10 cellular contexts compared by ENCODE assay signal in the genomic region with DNA sequence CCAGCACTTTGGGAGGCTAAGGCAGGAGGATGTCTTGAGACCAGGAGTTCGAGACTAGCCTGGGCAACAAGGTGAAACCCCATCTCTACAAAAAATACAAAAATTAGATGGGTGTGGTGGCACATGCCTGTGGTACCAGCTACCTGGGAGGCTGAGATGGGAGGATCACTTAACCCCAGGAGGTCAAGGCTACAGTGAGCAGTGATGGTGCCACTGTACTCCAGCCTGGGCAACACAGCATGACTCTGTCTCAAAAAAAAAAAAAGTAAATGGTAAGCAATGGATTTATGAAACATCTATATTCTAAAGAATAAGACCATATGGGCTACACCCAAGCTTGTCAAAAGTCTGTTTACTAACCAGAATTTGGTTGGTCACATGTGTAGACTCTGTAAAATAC. TPM values are rescaled to one million over a fixed set of nuclear protein-coding genes. Genes with fewer than 3 reads are reported as not detected.
DNase-seq lines count a peak whose midpoint lies in the region; ATAC-seq, FAIRE-seq and TF ChIP-seq lines count a peak whose summit lies in the region.
"Had no signal": no experiment of that assay in that cellular context is flagged by ENCODE, and none has a peak within 500 bp of the region (broad histone marks: within the 10 kb centered on the region; RNA-seq: fewer than 3 reads in every experiment).

No MANE protein-coding gene starts in this region.

- TF ChIP-seq CTCF in H9 (conservative IDR thresholded peaks at IDR 0.05) (no peak), astrocyte (IDR thresholded peaks at IDR 0.05; ENCODE audit: insufficient read depth, low read depth, low read length) (no peak), stomach (IDR thresholded peaks at IDR 0.05) (no peak)

- H3K36me3 ChIP-seq in astrocyte (ENCODE audit: insufficient read depth, low read length) = no peaks in the 10 kb centered on the region
- H3K36me3 ChIP-seq in iPS-18a (ENCODE audit: control insufficient read depth, low read depth, low read length) = peaks cover 7% of the 10 kb centered on the region
- H3K36me3 ChIP-seq in stomach = no peaks in the 10 kb centered on the region

- no peaks in the 10 kb centered on the region for H3K9me3 Mint-ChIP-seq in H9
- no peaks in the 10 kb centered on the region for H3K9me3 Mint-ChIP-seq in astrocyte (ENCODE audit: unreplicated experiment)

- H2BK15ac ChIP-seq in H9 (ENCODE audit: low read depth, low read length) = no peak overlapping the region

- H4K8ac ChIP-seq in H9 (replicated peaks; ENCODE audit: insufficient read length, low read depth, low read length) = no peak overlapping the region

- H2BK20ac ChIP-seq in H9 (ENCODE audit: low read depth, low read length, poor library complexity, severe bottlenecking) = no peak overlapping the region

- no peak for TF ChIP-seq EP300 in stomach (IDR thresholded peaks at IDR 0.05)

- H3K27ac Mint-ChIP-seq in H9 (peak overlapping the region; percentile 87 to 98 (median 98)), astrocyte (ENCODE audit: unreplicated experiment) (peak overlapping the region; percentile 95)

- H3K4ac ChIP-seq in H9 (ENCODE audit: low read depth, low read length) = no peak overlapping the region

- no peak overlapping the region for H4K5ac ChIP-seq in H9 (ENCODE audit: insufficient read length, low read depth, low read length)

- WGBS in H9 (ENCODE audit: extremely low coverage, insufficient read length, low lambda C conversion rate) = no CpG with 5 or more reads among the region's 1 CpG
- WGBS in stomach, 5 donors = 88 to 97% (median 90%) methylated on average over 1 of the region's 1 CpG

- H3K4me3 ChIP-seq in astrocyte (ENCODE audit: insufficient read depth, low read depth, low read length) (no peak overlapping the region), iPS-18a (ENCODE audit: low read length) (no peak overlapping the region), stomach (no peak overlapping the region)

- no peaks in the 10 kb centered on the region for H4K20me1 ChIP-seq in H9 (ENCODE audit: control insufficient read depth, insufficient read depth, insufficient read length)
- H4K20me1 ChIP-seq in astrocyte (ENCODE audit: insufficient read depth, low read length) = no peaks in the 10 kb centered on the region

- no peak for TF ChIP-seq POLR2A in stomach (IDR thresholded peaks at IDR 0.05)

- no peaks in the 10 kb centered on the region for H3K9me3 ChIP-seq in H9 (ENCODE audit: control insufficient read depth, low read depth, low read length)
- no peaks in the 10 kb centered on the region for H3K9me3 ChIP-seq in astrocyte (ENCODE audit: insufficient read depth, low read depth, low read length)
- H3K9me3 ChIP-seq in iPS-18a (ENCODE audit: control insufficient read depth, low read depth, low read length) = no peaks in the 10 kb centered on the region
- no peaks in the 10 kb centered on the region for H3K9me3 ChIP-seq in stomach

- H3K27ac ChIP-seq in H9 (ENCODE audit: insufficient read length, low read depth, low read length) = peak overlapping the region; percentile 98
- peak overlapping the region; percentile 95 for H3K27ac ChIP-seq in astrocyte (ENCODE audit: low read depth, low read length)
- H3K27ac ChIP-seq in iPS-18a (ENCODE audit: low read length) = peak overlapping the region; percentile 28
- peak overlapping the region in 4 of 5 donors; percentile 48 to 79 (median 60) for H3K27ac ChIP-seq in stomach
- H3K27ac ChIP-seq: WERI-Rb-1 had no signal

- H3K79me2 ChIP-seq in H9 (ENCODE audit: insufficient read depth, low read length) (peaks cover 2% of the 10 kb centered on the region; the same call in 1 of the 2 replicates), astrocyte (ENCODE audit: insufficient read depth, low read length) (peaks cover 50% of the 10 kb centered on the region)

- DNase-seq in H9 = no peak
- no peak for DNase-seq in astrocyte (ENCODE audit: low read depth)
- DNase-seq in stomach = no peak
- DNase-seq in HUDEP-2 (lab: John Stamatoyannopoulos, UW; ENCODE audit: unreplicated experiment in 76 of 76) = no peak
- no peak for DNase-seq in dedifferentiated amniotic fluid mesenchymal stem cell (ENCODE audit: extremely low spot score)
- DNase-seq: NCI-H2107, WERI-Rb-1 had no signal

- H3K23me2 ChIP-seq in H9 (ENCODE audit: insufficient read length, low read depth, low read length, poor library complexity, severe bottlenecking) = no peaks in the 10 kb centered on the region

- no peaks in the 10 kb centered on the region for H3K79me1 ChIP-seq in H9 (ENCODE audit: insufficient read depth, low read depth, low read length, poor library complexity, severe bottlenecking)

- no peak for FAIRE-seq in astrocyte (lab: Jason Lieb, UNC)

- H3K9ac ChIP-seq in H9 (ENCODE audit: extremely low read depth, insufficient read length, low read length) (no peak overlapping the region), astrocyte (ENCODE audit: low read length) (peak overlapping the region; percentile 79), iPS-18a (ENCODE audit: low read length) (peak overlapping the region; percentile 17)

- H2AFZ ChIP-seq in H9 (ENCODE audit: low read length) (no peak overlapping the region), astrocyte (ENCODE audit: low read depth, low read length) (no peak overlapping the region)

- H2BK120ac ChIP-seq in H9 (ENCODE audit: low read depth, low read length, poor library complexity, severe bottlenecking) = no peak overlapping the region

- no peak overlapping the region for H3T11ph ChIP-seq in H9 (ENCODE audit: low read length)

- no peak overlapping the region for H3K56ac ChIP-seq in H9 (ENCODE audit: insufficient read length, low read depth, low read length)

- H3K4me2 ChIP-seq in H9 (ENCODE audit: insufficient read depth, insufficient read length, low read length) (no peak overlapping the region), astrocyte (ENCODE audit: low read length) (peak overlapping the region; percentile 86)

- no peaks in the 10 kb centered on the region for H3K27me3 ChIP-seq in H9 (ENCODE audit: insufficient read depth, low read length)
- no peaks in the 10 kb centered on the region for H3K27me3 ChIP-seq in astrocyte (ENCODE audit: insufficient read depth, low read length)
- H3K27me3 ChIP-seq in iPS-18a (ENCODE audit: control insufficient read depth, insufficient read depth, low read length) = no peaks in the 10 kb centered on the region
- H3K27me3 ChIP-seq in stomach = no peaks in the 10 kb centered on the region

- H3K27me3 Mint-ChIP-seq in H9 (ENCODE audit: low read depth) = no peaks in the 10 kb centered on the region
- no peaks in the 10 kb centered on the region for H3K27me3 Mint-ChIP-seq in astrocyte (ENCODE audit: low read depth, unreplicated experiment)

- H3K36me3 Mint-ChIP-seq in H9 (ENCODE audit: insufficient read depth in 1 of 3, low read depth in 3 of 3) (peaks cover 18 to 27% (median 23%) of the 10 kb centered on the region in 3 experiments; a peak in 6 of 7 replicates), astrocyte (ENCODE audit: low read depth, unreplicated experiment) (peaks cover 7% of the 10 kb centered on the region)

- H2AK5ac ChIP-seq in H9 (ENCODE audit: insufficient read length, low read length) = no peak overlapping the region

- H2BK5ac ChIP-seq in H9 (ENCODE audit: insufficient read length, low read length) = no peak overlapping the region

- peaks cover 33% of the 10 kb centered on the region for H3K4me1 ChIP-seq in H9 (ENCODE audit: insufficient read depth, low read length)
- H3K4me1 ChIP-seq in astrocyte (ENCODE audit: insufficient read depth, low read length) = peaks cover 42% of the 10 kb centered on the region
- peaks cover 75% of the 10 kb centered on the region for H3K4me1 ChIP-seq in iPS-18a (ENCODE audit: control insufficient read depth, low read depth, low read length)
- H3K4me1 ChIP-seq in stomach = peaks cover 5 to 57% (median 31%) of the 10 kb centered on the region in 4 donors

- ATAC-seq in GM18861 (IDR thresholded peaks at IDR 0.05; ENCODE audit: unreplicated experiment) (no peak), HG03439 (IDR thresholded peaks at IDR 0.05; ENCODE audit: unreplicated experiment) (no peak)

- peak overlapping the region; percentile 14 for H3K18ac ChIP-seq in H9 (ENCODE audit: insufficient read length, low read depth, low read length)

- intact Hi-C loops in stomach (cut with DNase I; ENCODE audit: low total_unique reads) = no loop called here

- no peak overlapping the region for H2BK12ac ChIP-seq in H9 (ENCODE audit: insufficient read length, low read depth, low read length)

- H3K4me3 Mint-ChIP-seq in H9 (no peak overlapping the region), astrocyte (ENCODE audit: unreplicated experiment) (no peak overlapping the region)

- no peak overlapping the region for H4K91ac ChIP-seq in H9 (ENCODE audit: insufficient read length, low read depth, low read length)

- no peak overlapping the region for H3K14ac ChIP-seq in H9 (ENCODE audit: insufficient read depth, low read length)

- H3K23ac ChIP-seq in H9 (ENCODE audit: insufficient read length, low read depth, low read length) = no peak overlapping the region

- H3K4me1 Mint-ChIP-seq in H9 (peaks cover 84 to 86% of the 10 kb centered on the region in 2 experiments), astrocyte (ENCODE audit: low read depth, unreplicated experiment) (peaks cover 66% of the 10 kb centered on the region)

RNA-seq across cellular contexts. Expression of a gene that starts 12.3 kb away (rescaled TPM):
- 35.7 and 39.5 TPM in 2 replicates for total RNA-seq in H9 (2021)
- 25.3 and 26.5 TPM in 2 replicates for total RNA-seq in astrocyte
- total RNA-seq in stomach = 10 to 100 TPM in 3 of 5 donors, 1 to 10 TPM in 2; 4.5 to 16.3 (median 11.6) TPM
- 1 to 10 TPM in 2 of 3 donors, under 1 TPM in 1; 0.92 to 1.5 (median 1.5) TPM for polyA plus RNA-seq in stomach

RNA-seq across cellular contexts. Expression of a gene that starts 12.6 kb away (rescaled TPM):
- total RNA-seq in H9 (2021) = 67.1 and 69.8 TPM in 2 replicates
- total RNA-seq in astrocyte = 106 and 107 TPM in 2 replicates
- total RNA-seq in stomach = 100 to 1,000 TPM in 2 of 5 donors, 10 to 100 TPM in 3; 40.8 to 165 (median 59.4) TPM
- polyA plus RNA-seq in stomach = 10 to 100 TPM; 11.0 to 22.6 (median 14.7) TPM

Comparison
In these comparisons a context has a peak if more than half of its experiments do, and no peak if none do; other contexts are left out.
1. H3K27ac ChIP-seq: peak in every context shown above with its lines; median percentile 98 in H9; 95 in astrocyte; 60 in stomach; 28 in iPS-18a.